Comparison of ENCODE assay signal across 1 cellular context in the genomic region with DNA sequence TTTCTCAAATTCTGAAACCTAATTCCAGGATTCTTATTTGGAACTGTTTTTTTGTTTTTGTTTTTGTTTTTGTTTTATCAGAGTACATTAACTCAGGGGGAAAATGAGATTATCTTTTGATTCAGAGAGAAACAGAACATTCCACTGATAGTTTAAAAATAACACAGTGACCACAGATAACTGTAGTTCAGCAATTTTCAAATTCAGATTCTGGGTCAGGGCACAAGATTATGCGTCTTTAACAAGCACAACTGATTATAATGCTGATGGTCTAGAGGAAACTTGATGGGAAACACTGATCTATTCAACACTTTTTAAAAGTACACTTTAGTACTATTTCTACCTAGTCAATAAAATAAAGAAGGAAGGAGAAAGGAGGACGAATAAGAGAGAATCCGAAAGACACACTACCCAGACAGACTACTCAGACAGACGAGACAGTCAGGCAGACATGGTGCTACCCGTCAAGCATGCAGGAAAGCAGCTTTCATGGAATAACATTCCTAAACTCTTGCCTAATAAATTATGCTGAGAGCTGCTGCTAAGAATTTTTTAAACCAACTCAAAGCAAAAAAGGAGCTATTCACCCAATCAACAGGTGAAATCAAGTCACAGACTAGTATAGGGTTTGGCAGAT.
TF ChIP-seq lines count a peak whose summit lies in the region.

No MANE protein-coding gene starts in this region.

TF ChIP-seq in H1, 55 proteins besides CTCF, POLR2A, EP300 and RAD21:
- TF ChIP-seq TBP (IDR thresholded peaks at IDR 0.05; ENCODE audit: low read depth, low read length), result no peak
- TF ChIP-seq, protein P1, sequence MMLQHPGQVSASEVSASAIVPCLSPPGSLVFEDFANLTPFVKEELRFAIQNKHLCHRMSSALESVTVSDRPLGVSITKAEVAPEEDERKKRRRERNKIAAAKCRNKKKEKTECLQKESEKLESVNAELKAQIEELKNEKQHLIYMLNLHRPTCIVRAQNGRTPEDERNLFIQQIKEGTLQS (IDR thresholded peaks at IDR 0.05; ENCODE audit: insufficient read depth, low read depth, low read length), result no peak
- TF ChIP-seq TEAD4 (IDR thresholded peaks at IDR 0.05; ENCODE audit: low read depth, low read length), result no peak
- TF ChIP-seq CBX5 (IDR thresholded peaks at IDR 0.05; ENCODE audit: low read depth, low read length), result no peak
- TF ChIP-seq TCF12 (IDR thresholded peaks at IDR 0.05; ENCODE audit: low read depth, low read length), result no peak
- TF ChIP-seq, protein P2, sequence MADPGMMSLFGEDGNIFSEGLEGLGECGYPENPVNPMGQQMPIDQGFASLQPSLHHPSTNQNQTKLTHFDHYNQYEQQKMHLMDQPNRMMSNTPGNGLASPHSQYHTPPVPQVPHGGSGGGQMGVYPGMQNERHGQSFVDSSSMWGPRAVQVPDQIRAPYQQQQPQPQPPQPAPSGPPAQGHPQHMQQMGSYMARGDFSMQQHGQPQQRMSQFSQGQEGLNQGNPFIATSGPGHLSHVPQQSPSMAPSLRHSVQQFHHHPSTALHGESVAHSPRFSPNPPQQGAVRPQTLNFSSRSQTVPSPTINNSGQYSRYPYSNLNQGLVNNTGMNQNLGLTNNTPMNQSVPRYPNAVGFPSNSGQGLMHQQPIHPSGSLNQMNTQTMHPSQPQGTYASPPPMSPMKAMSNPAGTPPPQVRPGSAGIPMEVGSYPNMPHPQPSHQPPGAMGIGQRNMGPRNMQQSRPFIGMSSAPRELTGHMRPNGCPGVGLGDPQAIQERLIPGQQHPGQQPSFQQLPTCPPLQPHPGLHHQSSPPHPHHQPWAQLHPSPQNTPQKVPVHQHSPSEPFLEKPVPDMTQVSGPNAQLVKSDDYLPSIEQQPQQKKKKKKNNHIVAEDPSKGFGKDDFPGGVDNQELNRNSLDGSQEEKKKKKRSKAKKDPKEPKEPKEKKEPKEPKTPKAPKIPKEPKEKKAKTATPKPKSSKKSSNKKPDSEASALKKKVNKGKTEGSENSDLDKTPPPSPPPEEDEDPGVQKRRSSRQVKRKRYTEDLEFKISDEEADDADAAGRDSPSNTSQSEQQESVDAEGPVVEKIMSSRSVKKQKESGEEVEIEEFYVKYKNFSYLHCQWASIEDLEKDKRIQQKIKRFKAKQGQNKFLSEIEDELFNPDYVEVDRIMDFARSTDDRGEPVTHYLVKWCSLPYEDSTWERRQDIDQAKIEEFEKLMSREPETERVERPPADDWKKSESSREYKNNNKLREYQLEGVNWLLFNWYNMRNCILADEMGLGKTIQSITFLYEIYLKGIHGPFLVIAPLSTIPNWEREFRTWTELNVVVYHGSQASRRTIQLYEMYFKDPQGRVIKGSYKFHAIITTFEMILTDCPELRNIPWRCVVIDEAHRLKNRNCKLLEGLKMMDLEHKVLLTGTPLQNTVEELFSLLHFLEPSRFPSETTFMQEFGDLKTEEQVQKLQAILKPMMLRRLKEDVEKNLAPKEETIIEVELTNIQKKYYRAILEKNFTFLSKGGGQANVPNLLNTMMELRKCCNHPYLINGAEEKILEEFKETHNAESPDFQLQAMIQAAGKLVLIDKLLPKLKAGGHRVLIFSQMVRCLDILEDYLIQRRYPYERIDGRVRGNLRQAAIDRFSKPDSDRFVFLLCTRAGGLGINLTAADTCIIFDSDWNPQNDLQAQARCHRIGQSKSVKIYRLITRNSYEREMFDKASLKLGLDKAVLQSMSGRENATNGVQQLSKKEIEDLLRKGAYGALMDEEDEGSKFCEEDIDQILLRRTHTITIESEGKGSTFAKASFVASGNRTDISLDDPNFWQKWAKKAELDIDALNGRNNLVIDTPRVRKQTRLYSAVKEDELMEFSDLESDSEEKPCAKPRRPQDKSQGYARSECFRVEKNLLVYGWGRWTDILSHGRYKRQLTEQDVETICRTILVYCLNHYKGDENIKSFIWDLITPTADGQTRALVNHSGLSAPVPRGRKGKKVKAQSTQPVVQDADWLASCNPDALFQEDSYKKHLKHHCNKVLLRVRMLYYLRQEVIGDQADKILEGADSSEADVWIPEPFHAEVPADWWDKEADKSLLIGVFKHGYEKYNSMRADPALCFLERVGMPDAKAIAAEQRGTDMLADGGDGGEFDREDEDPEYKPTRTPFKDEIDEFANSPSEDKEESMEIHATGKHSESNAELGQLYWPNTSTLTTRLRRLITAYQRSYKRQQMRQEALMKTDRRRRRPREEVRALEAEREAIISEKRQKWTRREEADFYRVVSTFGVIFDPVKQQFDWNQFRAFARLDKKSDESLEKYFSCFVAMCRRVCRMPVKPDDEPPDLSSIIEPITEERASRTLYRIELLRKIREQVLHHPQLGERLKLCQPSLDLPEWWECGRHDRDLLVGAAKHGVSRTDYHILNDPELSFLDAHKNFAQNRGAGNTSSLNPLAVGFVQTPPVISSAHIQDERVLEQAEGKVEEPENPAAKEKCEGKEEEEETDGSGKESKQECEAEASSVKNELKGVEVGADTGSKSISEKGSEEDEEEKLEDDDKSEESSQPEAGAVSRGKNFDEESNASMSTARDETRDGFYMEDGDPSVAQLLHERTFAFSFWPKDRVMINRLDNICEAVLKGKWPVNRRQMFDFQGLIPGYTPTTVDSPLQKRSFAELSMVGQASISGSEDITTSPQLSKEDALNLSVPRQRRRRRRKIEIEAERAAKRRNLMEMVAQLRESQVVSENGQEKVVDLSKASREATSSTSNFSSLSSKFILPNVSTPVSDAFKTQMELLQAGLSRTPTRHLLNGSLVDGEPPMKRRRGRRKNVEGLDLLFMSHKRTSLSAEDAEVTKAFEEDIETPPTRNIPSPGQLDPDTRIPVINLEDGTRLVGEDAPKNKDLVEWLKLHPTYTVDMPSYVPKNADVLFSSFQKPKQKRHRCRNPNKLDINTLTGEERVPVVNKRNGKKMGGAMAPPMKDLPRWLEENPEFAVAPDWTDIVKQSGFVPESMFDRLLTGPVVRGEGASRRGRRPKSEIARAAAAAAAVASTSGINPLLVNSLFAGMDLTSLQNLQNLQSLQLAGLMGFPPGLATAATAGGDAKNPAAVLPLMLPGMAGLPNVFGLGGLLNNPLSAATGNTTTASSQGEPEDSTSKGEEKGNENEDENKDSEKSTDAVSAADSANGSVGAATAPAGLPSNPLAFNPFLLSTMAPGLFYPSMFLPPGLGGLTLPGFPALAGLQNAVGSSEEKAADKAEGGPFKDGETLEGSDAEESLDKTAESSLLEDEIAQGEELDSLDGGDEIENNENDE (IDR thresholded peaks at IDR 0.05; ENCODE audit: insufficient replicate concordance, low read length), result no peak
- TF ChIP-seq CEBPB (IDR thresholded peaks at IDR 0.05; ENCODE audit: low read depth, low read length), result no peak
- no peak for TF ChIP-seq EZH2 (IDR thresholded peaks at IDR 0.05; ENCODE audit: low read depth, low read length, severe bottlenecking)
- TF ChIP-seq EGR1 (IDR thresholded peaks at IDR 0.05; ENCODE audit: borderline replicate concordance, low read depth, low read length), result no peak
- no peak for TF ChIP-seq SRF (IDR thresholded peaks at IDR 0.05; ENCODE audit: low read depth, low read length)
- no peak for TF ChIP-seq SIX5 (IDR thresholded peaks at IDR 0.05; ENCODE audit: low read depth, low read length)
- TF ChIP-seq NANOG (IDR thresholded peaks at IDR 0.05; ENCODE audit: insufficient read depth, low read depth, low read length, poor library complexity, severe bottlenecking), result no peak
- no peak for TF ChIP-seq SIRT6 (IDR thresholded peaks at IDR 0.05; ENCODE audit: low read length)
TF ChIP-seq in H1: peak in this region for 0.
